ENCODE assay signal across 9 cellular contexts in the genomic region with DNA sequence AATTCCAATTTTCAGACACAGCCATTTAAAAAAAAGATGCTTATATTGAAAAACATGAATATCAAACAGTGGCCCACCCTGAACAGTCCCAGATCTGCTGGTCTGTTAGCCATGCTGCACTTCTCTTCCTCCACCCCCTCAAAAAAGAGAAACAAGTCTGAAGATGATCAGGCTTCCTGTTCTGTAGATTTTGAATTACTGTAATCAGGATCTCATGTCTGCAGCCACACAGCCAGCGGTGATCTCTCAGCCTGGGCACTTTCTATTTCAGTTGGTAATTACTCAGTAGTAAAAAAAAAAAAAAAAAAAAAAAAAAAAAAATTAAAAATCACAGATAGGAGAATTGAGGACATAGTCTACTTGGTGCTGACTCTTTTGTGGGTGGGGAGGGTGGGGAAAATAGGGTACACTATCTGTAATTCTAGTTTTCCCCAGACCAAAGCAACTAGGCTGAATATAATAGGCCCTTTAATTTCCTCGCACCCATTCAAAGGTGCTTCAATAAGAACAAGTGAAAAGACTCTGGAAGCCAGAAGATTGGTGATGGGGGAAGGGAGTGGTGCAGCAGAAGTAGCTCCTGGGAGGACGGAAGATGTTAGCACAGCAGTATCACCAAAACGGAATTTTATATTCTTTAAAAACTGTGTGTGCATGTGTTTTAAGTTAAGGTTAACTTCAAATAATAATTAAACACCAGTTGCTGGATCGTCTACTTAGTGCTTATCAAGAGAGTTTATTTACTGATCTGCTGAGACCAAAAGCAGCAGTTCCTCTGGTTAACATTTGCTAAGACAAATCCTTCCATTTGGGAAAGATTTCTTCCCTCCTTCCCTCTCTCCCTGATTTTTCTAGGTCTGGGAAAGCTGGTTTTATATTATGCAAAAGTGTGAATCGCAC. TPM values are rescaled to one million over a fixed set of nuclear protein-coding genes. Genes with fewer than 3 reads are reported as not detected.
A peak's percentile ranks its signal among the peaks of the same experiment; 100 is the strongest.
DNase-seq lines count a peak whose midpoint lies in the region; ATAC-seq, FAIRE-seq and TF ChIP-seq lines count a peak whose summit lies in the region.
"Had no signal": no experiment of that assay in that cellular context is flagged by ENCODE, and none has a peak within 500 bp of the region (broad histone marks: within the 10 kb centered on the region; RNA-seq: fewer than 3 reads in every experiment).

No MANE protein-coding gene starts in this region.

- no peak overlapping the region for H2AFZ ChIP-seq in PC-3 (ENCODE audit: low read length)

- DNase-seq in GM12891 (ENCODE audit: insufficient read length, low spot score) (no peak), mesendoderm (peak; percentile 63), NCI-H1417 treated with DMSO at 0.1 percent for 48 hours (lab: John Stamatoyannopoulos, UW) (no peak), RWPE1 (ENCODE audit: low spot score) (no peak), PC-3 (no peak)
- no peak for DNase-seq in activated naive CD8-positive, alpha-beta T cell treated with anti-CD3 and anti-CD28 coated beads, Interleukin-2, amount 10 ng/mL, durations not matched to agents 7 days and 5 days

- WGBS in mesendoderm (ENCODE audit: extremely low coverage, insufficient coverage, low lambda C conversion rate), result no CpG with 5 or more reads among the region's 6 CpGs

- H3K27ac ChIP-seq in mesendoderm (ENCODE audit: low read depth, low read length), result peak overlapping the region; percentile 83
- H3K27ac ChIP-seq in RWPE1, result no peak overlapping the region
- no peak overlapping the region for H3K27ac ChIP-seq in PC-3 (ENCODE audit: low read length)

- H3K79me1 ChIP-seq in mesendoderm (ENCODE audit: low read length), result no peaks in the 10 kb centered on the region

- POLR2A ChIA-PET in activated naive CD8-positive, alpha-beta T cell treated with anti-CD3 and anti-CD28 coated beads, Interleukin-2, amount 10 ng/mL, durations not matched to agents 7 days and 5 days (lab: Charles Lee), result interaction anchor here (0.9 to 2.5 kb wide), 10 partner anchors 20 to 46 kb away, joined by 3 to 18 read pairs (median 6); partner anchors contain the start of gene SPRY1
- POLR2A ChIA-PET in RWPE1 (lab: Yijun Ruan, JAX; ENCODE audit: low non-redundant PET) (no interaction called here), PC-3 (lab: Charles Lee; ENCODE audit: unreplicated experiment) (interaction anchor here (0.6 kb wide), 1 partner anchor 44 kb away, joined by 3 read pairs; no protein-coding TSS in a partner anchor)

- TF ChIP-seq POLR2A in GM12891 (IDR thresholded peaks at IDR 0.05; ENCODE audit: low read depth, low read length), result no peak

- peaks cover 12 to 16% (median 14%) of the 10 kb centered on the region in 3 donors for H3K4me1 Mint-ChIP-seq in IgD-negative memory B cell
- peaks cover 25% of the 10 kb centered on the region for H3K4me1 Mint-ChIP-seq in activated naive CD8-positive, alpha-beta T cell treated with anti-CD3 and anti-CD28 coated beads, Interleukin-2, amount 10 ng/mL, durations not matched to agents 7 days and 5 days

- peaks cover 3% of the 10 kb centered on the region for H3K36me3 Mint-ChIP-seq in IgD-negative memory B cell
- H3K36me3 Mint-ChIP-seq in activated naive CD8-positive, alpha-beta T cell treated with anti-CD3 and anti-CD28 coated beads, Interleukin-2, amount 10 ng/mL, durations not matched to agents 7 days and 5 days, result peaks cover 2% of the 10 kb centered on the region

- H3K27me3 Mint-ChIP-seq in IgD-negative memory B cell, result peaks cover 2% of the 10 kb centered on the region
- no peaks in the 10 kb centered on the region for H3K27me3 Mint-ChIP-seq in activated naive CD8-positive, alpha-beta T cell treated with anti-CD3 and anti-CD28 coated beads, Interleukin-2, amount 10 ng/mL, durations not matched to agents 7 days and 5 days

- peak overlapping the region; percentile 37 for H3K23ac ChIP-seq in mesendoderm (ENCODE audit: low read length)

- no peak overlapping the region for H2AK5ac ChIP-seq in mesendoderm (ENCODE audit: low read length)

- peak overlapping the region; percentile 96 for H2BK15ac ChIP-seq in mesendoderm (replicated peaks; ENCODE audit: low read depth)

- intact Hi-C loops in PC-3 (cut with micrococcal nuclease), result no loop called here

- H3K4me1 ChIP-seq in mesendoderm (ENCODE audit: control insufficient read depth, low read depth, low read length), result no peaks in the 10 kb centered on the region
- peaks cover under 1% of the 10 kb centered on the region; the same call in 1 of the 2 replicates for H3K4me1 ChIP-seq in PC-3 (ENCODE audit: insufficient read depth, low read length)

- peak overlapping the region; percentile 58 for H3K4me2 ChIP-seq in mesendoderm (ENCODE audit: low read length)
- H3K4me2 ChIP-seq in PC-3 (ENCODE audit: low read length), result no peak overlapping the region

- H3K56ac ChIP-seq in mesendoderm (ENCODE audit: low read length), result peak overlapping the region; percentile 83

- no peaks in the 10 kb centered on the region for H3K9me2 ChIP-seq in PC-3 (replicated peaks; ENCODE audit: low read length)

- no peaks in the 10 kb centered on the region for H3K36me3 ChIP-seq in mesendoderm (ENCODE audit: control insufficient read depth, insufficient read depth, low read length)
- no peaks in the 10 kb centered on the region for H3K36me3 ChIP-seq in PC-3 (ENCODE audit: low read depth, low read length)

- peak overlapping the region; percentile 56 for H3K9ac ChIP-seq in mesendoderm (ENCODE audit: low read length)
- no peak overlapping the region for H3K9ac ChIP-seq in PC-3 (ENCODE audit: low read length)

- H3F3A ChIP-seq in PC-3 (ENCODE audit: low read length, unreplicated experiment), result no peaks in the 10 kb centered on the region

- peak overlapping the region in 1 of 3 donors; percentile 71 for H3K27ac Mint-ChIP-seq in IgD-negative memory B cell
- H3K27ac Mint-ChIP-seq in activated naive CD8-positive, alpha-beta T cell treated with anti-CD3 and anti-CD28 coated beads, Interleukin-2, amount 10 ng/mL, durations not matched to agents 7 days and 5 days, result peak overlapping the region; percentile 88

- ATAC-seq in GM21515 (IDR thresholded peaks at IDR 0.05; ENCODE audit: unreplicated experiment) (peak; percentile 64), PC-3 (no peak)
- peak; percentile 62 for ATAC-seq in activated naive CD8-positive, alpha-beta T cell treated with anti-CD3 and anti-CD28 coated beads, Interleukin-2, amount 10 ng/mL, durations not matched to agents 7 days and 5 days (ENCODE audit: low read depth)

- H4K20me1 ChIP-seq in PC-3 (ENCODE audit: low read length), result no peaks in the 10 kb centered on the region

- H3K4me3 ChIP-seq in mesendoderm (ENCODE audit: low read length) (no peak overlapping the region), PC-3 (ENCODE audit: low read length) (no peak overlapping the region)
- H3K4me3 ChIP-seq: lung had no signal

- TF ChIP-seq CTCF in RWPE1 (conservative IDR thresholded peaks at IDR 0.05; ENCODE audit: low read depth) (no peak), PC-3 (conservative IDR thresholded peaks at IDR 0.05; ENCODE audit: low read depth, low read length) (no peak)

- H3K4me3 Mint-ChIP-seq in IgD-negative memory B cell, result peak overlapping the region; percentile 23 to 79 (median 64)
- peak overlapping the region; percentile 71 for H3K4me3 Mint-ChIP-seq in activated naive CD8-positive, alpha-beta T cell treated with anti-CD3 and anti-CD28 coated beads, Interleukin-2, amount 10 ng/mL, durations not matched to agents 7 days and 5 days

- no peaks in the 10 kb centered on the region for H3K27me3 ChIP-seq in mesendoderm (ENCODE audit: insufficient read depth, low read length, poor library complexity)
- H3K27me3 ChIP-seq in PC-3 (ENCODE audit: low read length), result no peaks in the 10 kb centered on the region

- CTCF ChIA-PET in RWPE1 (lab: Yijun Ruan, JAX), result no interaction called here
- CTCF ChIA-PET in PC-3 (lab: Charles Lee), result no interaction called here

- H3K9me3 ChIP-seq in PC-3 (ENCODE audit: low read length), result no peaks in the 10 kb centered on the region

- H4K5ac ChIP-seq in mesendoderm (ENCODE audit: low read length), result peak overlapping the region; percentile 52

- no peaks in the 10 kb centered on the region for H3K79me2 ChIP-seq in mesendoderm (ENCODE audit: control insufficient read depth, insufficient read depth, low read length)
- H3K79me2 ChIP-seq in PC-3 (ENCODE audit: low read length), result no peaks in the 10 kb centered on the region

- H3K4ac ChIP-seq in mesendoderm (ENCODE audit: low read depth, low read length), result no peak overlapping the region

- FAIRE-seq in GM12891 (lab: Jason Lieb, UNC), result peak; percentile 43

- H3K18ac ChIP-seq in mesendoderm (ENCODE audit: low read length), result peak overlapping the region; percentile 92

- peak overlapping the region; percentile 82 for H2BK120ac ChIP-seq in mesendoderm (ENCODE audit: low read depth, low read length)

- peak overlapping the region; percentile 56 for H4K8ac ChIP-seq in mesendoderm (ENCODE audit: low read depth, low read length)

- H3K9me3 Mint-ChIP-seq in IgD-negative memory B cell, result peaks cover 0 to 3% (median 0%) of the 10 kb centered on the region in 3 donors
- no peaks in the 10 kb centered on the region for H3K9me3 Mint-ChIP-seq in activated naive CD8-positive, alpha-beta T cell treated with anti-CD3 and anti-CD28 coated beads, Interleukin-2, amount 10 ng/mL, durations not matched to agents 7 days and 5 days

- BruUV-seq in PC-3 (replicated peaks; lab: Mats Ljungman, UMichigan), result no TSS peak

- peak overlapping the region; percentile 82 for H2BK5ac ChIP-seq in mesendoderm (ENCODE audit: low read length)

TF ChIP-seq in GM12891, 5 proteins besides CTCF, POLR2A, EP300 and RAD21:
- TF ChIP-seq SPI1 (IDR thresholded peaks at IDR 0.05; ENCODE audit: low read depth, low read length) (peak; percentile 22; the same call in 1 of the 2 replicates), PAX5 (IDR thresholded peaks at IDR 0.05; ENCODE audit: insufficient read depth, low read length, severe bottlenecking) (no peak)
TF ChIP-seq in GM12891: peak in this region for 1.

RNA-seq across cellular contexts. Expression of gene SPRY1, which starts 47.1 kb away (rescaled TPM):
- 0.28 TPM for polyA plus RNA-seq in GM12891 (2012; ENCODE audit: low read depth, missing spikeins)
- polyA plus RNA-seq in IgD-negative memory B cell, result not detected
- 10 to 100 TPM; 46.3 to 51.3 TPM for total RNA-seq in activated naive CD8-positive, alpha-beta T cell treated with anti-CD3 and anti-CD28 coated beads, Interleukin-2, amount 10 ng/mL, durations not matched to agents 7 days and 5 days
- polyA plus RNA-seq in mesendoderm (2013, experiment 1 of 2), result 30.5 TPM
- polyA plus RNA-seq in mesendoderm (2013, experiment 2 of 2), result 33.4 TPM
- total RNA-seq in PC-3 (2014; rRNA removed), result 26.4 and 30.6 TPM in 2 replicates
